10 cellular contexts compared by ENCODE assay signal in genomic region chr1:77220687-77221463, GRCh38. TPM values are rescaled to one million over a fixed set of nuclear protein-coding genes. Genes with fewer than 3 reads are reported as not detected.
A peak's percentile ranks its signal among the peaks of the same experiment; 100 is the strongest.
DNase-seq lines count a peak whose midpoint lies in the region; ATAC-seq, FAIRE-seq and TF ChIP-seq lines count a peak whose summit lies in the region.
"Had no signal": no experiment of that assay in that cellular context is flagged by ENCODE, and none has a peak within 500 bp of the region (broad histone marks: within the 10 kb centered on the region; RNA-seq: fewer than 3 reads in every experiment).

No MANE protein-coding gene starts in this region.

- H3K9me3 ChIP-seq in T-helper 17 cell (ENCODE audit: control insufficient read depth, low read length, poor library complexity, severe bottlenecking) = no peaks in the 10 kb centered on the region
- H3K9me3 ChIP-seq in smooth muscle cell (replicated peaks; ENCODE audit: low read depth) = no peaks in the 10 kb centered on the region
- no peaks in the 10 kb centered on the region for H3K9me3 ChIP-seq in WERI-Rb-1 (ENCODE audit: severe bottlenecking)
- H3K9me3 ChIP-seq: esophagus muscularis mucosa had no signal

- peaks cover 15% of the 10 kb centered on the region for H3K36me3 Mint-ChIP-seq in activated T-cell treated with anti-CD3 and anti-CD28 coated beads, Interleukin-2, amount 50 U/mL, for 4 hours (ENCODE audit: insufficient read depth)
- H3K36me3 Mint-ChIP-seq in T-helper 17 cell (ENCODE audit: low read depth) = peaks cover 6% of the 10 kb centered on the region

- H2AFZ ChIP-seq in smooth muscle cell (ENCODE audit: low read depth) = no peak overlapping the region

- TF ChIP-seq CTCF in smooth muscle cell (IDR thresholded peaks at IDR 0.05; ENCODE audit: borderline replicate concordance, insufficient read depth, poor library complexity, severe bottlenecking) (no peak), WERI-Rb-1 (IDR thresholded peaks at IDR 0.05; ENCODE audit: low read depth, low read length) (no peak)

- H3K4me1 ChIP-seq in smooth muscle cell (ENCODE audit: low read depth) = no peaks in the 10 kb centered on the region

- FAIRE-seq in HTR-8/SVneo (lab: Jason Lieb, UNC) = no peak

- H3K27ac Mint-ChIP-seq in T-helper 17 cell = no peak overlapping the region

- WGBS in smooth muscle cell (ENCODE audit: low lambda C conversion rate) = 65% methylated on average over 3 of the region's 3 CpGs

- H3K27me3 ChIP-seq in smooth muscle cell (ENCODE audit: low read depth) (no peaks in the 10 kb centered on the region), WERI-Rb-1 (ENCODE audit: insufficient read depth, low read depth, severe bottlenecking) (no peaks in the 10 kb centered on the region)
- H3K27me3 ChIP-seq: esophagus muscularis mucosa had no signal

- peak overlapping the region; percentile 63 for H3K4me3 Mint-ChIP-seq in activated T-cell treated with anti-CD3 and anti-CD28 coated beads, Interleukin-2, amount 50 U/mL, for 4 hours
- H3K4me3 Mint-ChIP-seq in T-helper 17 cell = peak overlapping the region; percentile 65

- no peaks in the 10 kb centered on the region for H3K27me3 Mint-ChIP-seq in activated T-cell treated with anti-CD3 and anti-CD28 coated beads, Interleukin-2, amount 50 U/mL, for 4 hours (ENCODE audit: low read depth)
- H3K27me3 Mint-ChIP-seq in T-helper 17 cell = no peaks in the 10 kb centered on the region

- no peaks in the 10 kb centered on the region for H3K9me3 Mint-ChIP-seq in activated T-cell treated with anti-CD3 and anti-CD28 coated beads, Interleukin-2, amount 50 U/mL, for 4 hours

- H3F3A ChIP-seq in smooth muscle cell (ENCODE audit: low read depth) = no peaks in the 10 kb centered on the region

- ATAC-seq in activated T-cell treated with anti-CD3 and anti-CD28 coated beads, Interleukin-2, amount 50 U/mL, for 4 hours = no peak
- no peak for ATAC-seq in T-helper 17 cell

- no peaks in the 10 kb centered on the region for H3K36me3 ChIP-seq in smooth muscle cell (ENCODE audit: low read depth)
- peaks cover 4% of the 10 kb centered on the region for H3K36me3 ChIP-seq in WERI-Rb-1
- H3K36me3 ChIP-seq: esophagus muscularis mucosa had no signal

- no peak overlapping the region for H3K27ac ChIP-seq in smooth muscle cell (ENCODE audit: low read depth)
- no peak overlapping the region for H3K27ac ChIP-seq in WERI-Rb-1
- H3K27ac ChIP-seq: esophagus muscularis mucosa had no signal

- no peak for DNase-seq in activated T-cell treated with anti-CD3 and anti-CD28 coated beads, Interleukin-2, amount 50 U/mL, for 4 hours
- DNase-seq in activated T-cell treated with anti-CD3 and anti-CD28 coated beads, Interleukin-2, amount 50 U/mL, for 48 hours = no peak
- no peak for DNase-seq in T-helper 17 cell
- DNase-seq in fibroblast of peridontal ligament (ENCODE audit: extremely low read depth) = peak; percentile 84
- no peak for DNase-seq in smooth muscle cell (lab: John Stamatoyannopoulos, UW; ENCODE audit: unreplicated experiment)
- no peak for DNase-seq in HTR-8/SVneo (ENCODE audit: insufficient read length, low spot score)
- no peak for DNase-seq in epidermal melanocyte (ENCODE audit: insufficient read length, low spot score)
- DNase-seq in WERI-Rb-1 = no peak
- DNase-seq: stimulated activated CD4-positive, alpha-beta T cell treated with anti-CD3 and anti-CD28 coated beads, Interleukin-4, amount 100 ng/mL, for 4 hours had no signal

- H3K4me1 Mint-ChIP-seq in activated T-cell treated with anti-CD3 and anti-CD28 coated beads, Interleukin-2, amount 50 U/mL, for 4 hours (ENCODE audit: low read depth) = peaks cover 27% of the 10 kb centered on the region
- peaks cover 31% of the 10 kb centered on the region for H3K4me1 Mint-ChIP-seq in T-helper 17 cell

- no peak overlapping the region for H3K4me3 ChIP-seq in smooth muscle cell
- no peak overlapping the region for H3K4me3 ChIP-seq in WERI-Rb-1 (ENCODE audit: low read depth, low read length)

- no peaks in the 10 kb centered on the region for H4K20me1 ChIP-seq in smooth muscle cell (ENCODE audit: low read depth)

- H3K9ac ChIP-seq in smooth muscle cell (ENCODE audit: low read depth) = no peak overlapping the region

- H3K79me2 ChIP-seq in smooth muscle cell (ENCODE audit: low read depth) = no peaks in the 10 kb centered on the region

- peak overlapping the region; percentile 98 for H3K4me2 ChIP-seq in smooth muscle cell

RNA-seq across cellular contexts. Expression of gene PIGK, which starts 1.6 kb away (rescaled TPM):
- 10 to 100 TPM; 17.0 to 21.7 (median 21.2) TPM for total RNA-seq in activated T-cell treated with anti-CD3 and anti-CD28 coated beads, Interleukin-2, amount 50 U/mL, for 4 hours
- total RNA-seq in T-helper 17 cell = 10 to 100 TPM; 15.6 to 16.6 TPM
- 39.3 and 44.1 TPM in 2 replicates for total RNA-seq in smooth muscle cell
- polyA plus RNA-seq in smooth muscle cell = 18.0 and 18.9 TPM in 2 replicates
